Comparison of ENCODE assay signal across 8 cellular contexts in the genomic region with DNA sequence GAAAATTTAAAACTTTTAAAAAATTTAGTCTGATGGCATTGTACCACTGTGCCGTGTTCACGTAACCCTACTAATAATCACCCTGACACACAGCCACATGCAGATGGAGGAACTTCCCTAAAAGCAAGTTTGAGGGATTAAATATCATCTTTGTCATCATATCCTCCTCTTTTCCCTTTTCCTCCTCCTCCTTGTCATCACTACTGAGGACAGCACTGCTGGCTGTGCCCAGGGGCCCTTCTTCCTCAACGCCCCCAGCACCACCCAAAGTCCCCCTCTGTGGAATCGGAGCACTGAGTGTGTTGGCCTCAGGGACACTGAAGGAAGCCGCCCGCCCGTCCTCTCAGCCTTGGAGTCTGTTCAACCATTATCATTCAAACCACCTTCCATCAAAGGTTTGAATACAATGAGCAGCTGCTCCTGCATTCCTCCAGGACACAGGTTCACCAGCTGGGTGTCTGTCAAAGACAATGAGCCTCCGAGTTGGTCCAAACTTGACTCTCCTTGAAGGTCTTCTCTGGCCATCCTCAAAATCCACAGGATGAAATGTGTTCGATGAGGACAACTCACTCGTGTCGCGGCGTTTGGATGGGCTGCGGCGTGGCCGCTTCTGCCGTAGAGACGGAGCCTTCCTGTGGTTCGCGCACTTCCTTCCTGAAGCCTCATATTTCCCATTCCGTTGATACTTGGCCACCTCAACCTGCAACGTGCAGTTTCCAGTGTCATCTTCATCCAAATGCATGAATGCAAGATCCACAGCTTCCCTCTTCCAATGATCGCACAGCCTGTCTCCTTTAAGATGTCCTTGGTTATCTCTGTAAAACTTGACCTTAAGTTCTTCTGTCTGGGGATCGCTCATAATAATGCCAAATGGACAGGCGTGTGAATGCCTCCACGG.
DNase-seq lines count a peak whose midpoint lies in the region; ATAC-seq lines count a peak whose summit lies in the region.

No MANE protein-coding gene starts in this region.

- peak; percentile 55 for DNase-seq in NCI-H2227 treated with DMSO at 0.1 percent for 48 hours (lab: John Stamatoyannopoulos, UW)
- peak; percentile 28 for DNase-seq in activated gamma-delta T cell (lab: John Stamatoyannopoulos, UW)
- DNase-seq in iPS-NIHi11 (ENCODE audit: low spot score) = peak; percentile 48
- DNase-seq in stimulated activated CD8-positive, alpha-beta memory T cell treated with anti-CD3 and anti-CD28 coated beads, Interleukin-7, amount 100 ng/mL, for 4 hours (ENCODE audit: low read depth in 2 of 2) = peak; percentile 18 to 29
- no peak for DNase-seq in NOMO-1 treated with DMSO at 0.1 percent for 48 hours (lab: John Stamatoyannopoulos, UW; ENCODE audit: unreplicated experiment)
- DNase-seq in NCI-H2107 (lab: John Stamatoyannopoulos, UW) = no peak

- ATAC-seq in GM18511 (IDR thresholded peaks at IDR 0.05; ENCODE audit: unreplicated experiment) (peak; percentile 12), GM18519 (IDR thresholded peaks at IDR 0.05; ENCODE audit: low FRiP score, unreplicated experiment) (no peak)

Comparison
In these comparisons a context has a peak if more than half of its experiments do, and no peak if none do; other contexts are left out.
1. DNase-seq: peak in NCI-H2227 treated with DMSO at 0.1 percent for 48 hours (single experiment), activated gamma-delta T cell (single experiment), iPS-NIHi11 (single experiment) and stimulated activated CD8-positive, alpha-beta memory T cell treated with anti-CD3 and anti-CD28 coated beads, Interleukin-7, amount 100 ng/mL, for 4 hours (2 of 2); none in NOMO-1 treated with DMSO at 0.1 percent for 48 hours (single experiment) and NCI-H2107 (single experiment).